In genomic region chr2:27050996-27051901, GRCh38 we compare ENCODE assay signal across 8 cellular contexts. TPM values are rescaled to one million over a fixed set of nuclear protein-coding genes. Genes with fewer than 3 reads are reported as not detected.
DNase-seq lines count a peak whose midpoint lies in the region; ATAC-seq lines count a peak whose summit lies in the region.

Gene AGBL5 (plus strand): TSS chr2:27051668. CDS start chr2:27052959, 1,291 bp downstream.

- peak within 1 kb of the TSS; percentile 97 to 98 for H3K4me3 Mint-ChIP-seq in effector memory CD8-positive, alpha-beta T cell
- H3K4me3 Mint-ChIP-seq in memory B cell = peak within 1 kb of the TSS; percentile 99

- peaks cover 8 to 13% of the 10 kb centered on the region in 2 donors for H3K27me3 Mint-ChIP-seq in effector memory CD8-positive, alpha-beta T cell
- H3K27me3 Mint-ChIP-seq in memory B cell = no peaks in the 10 kb centered on the region

- peaks cover 22 to 23% of the 10 kb centered on the region in 2 donors for H3K4me1 Mint-ChIP-seq in effector memory CD8-positive, alpha-beta T cell (ENCODE audit: low read depth in 2 of 2)
- peaks cover 19% of the 10 kb centered on the region for H3K4me1 Mint-ChIP-seq in memory B cell

- peaks cover 36% of the 10 kb centered on the region for H3K36me3 Mint-ChIP-seq in effector memory CD8-positive, alpha-beta T cell (ENCODE audit: insufficient read depth)
- H3K36me3 Mint-ChIP-seq in memory B cell = peaks cover 14% of the 10 kb centered on the region

- peak within 1 kb of the TSS; percentile 100 for H3K27ac Mint-ChIP-seq in effector memory CD8-positive, alpha-beta T cell
- H3K27ac Mint-ChIP-seq in memory B cell = peak within 1 kb of the TSS; percentile 100

- DNase-seq in Caki2 (ENCODE audit: low read depth) = peak; percentile 96
- DNase-seq in HUDEP-2 (lab: John Stamatoyannopoulos, UW; ENCODE audit: unreplicated experiment in 76 of 76) = peak; percentile 48 to 99 (median 93)
- DNase-seq in NOMO-1 treated with dmso at 0.1 percent for 144 hours (lab: John Stamatoyannopoulos, UW; ENCODE audit: unreplicated experiment) = peak; percentile 90
- peak; percentile 92 to 93 for DNase-seq in activated CD8-positive, alpha-beta memory T cell treated with anti-CD3 and anti-CD28 coated beads for 4 hours (ENCODE audit: low read depth in 2 of 2)
- DNase-seq in effector memory CD8-positive, alpha-beta T cell = peak; percentile 96 to 99 (median 98)
- peak; percentile 97 to 99 for DNase-seq in memory B cell (ENCODE audit: low spot score in 2 of 2)
- DNase-seq in stimulated activated CD8-positive, alpha-beta memory T cell treated with anti-CD3 and anti-CD28 coated beads, Interleukin-12 subunit alpha, Interleukin-12 subunit beta, amount 100 ng/mL, for 1 hour (ENCODE audit: low read depth) = peak; percentile 94

- ATAC-seq in GM21390 (IDR thresholded peaks at IDR 0.05; ENCODE audit: unreplicated experiment) = peak; percentile 71
- ATAC-seq in effector memory CD8-positive, alpha-beta T cell (replicated peaks) = peak; percentile 78
- ATAC-seq in memory B cell (ENCODE audit: low read depth) = peak; percentile 77

- in situ Hi-C loops in Caki2 (cut with HindIII; ENCODE audit: low pct_unique_long_range_greater_than_20kb, low sequenced_read_pairs) = no loop called here

- peaks cover 0 to 2% of the 10 kb centered on the region in 2 donors for H3K9me3 Mint-ChIP-seq in effector memory CD8-positive, alpha-beta T cell
- no peaks in the 10 kb centered on the region for H3K9me3 Mint-ChIP-seq in memory B cell

RNA-seq across cellular contexts. Expression of gene AGBL5, which starts in this region (rescaled TPM):
- total RNA-seq in Caki2 (2014; rRNA removed; shearing (Covaris generic); ENCODE audit: low replicate concordance) = 41.8 and 54.5 TPM in 2 replicates

Comparison
In these comparisons a context has a peak if more than half of its experiments do, and no peak if none do; other contexts are left out.
1. Peak in every context shown above with its lines: DNase-seq and ATAC-seq.